ENCODE assay signal across 15 cellular contexts in the genomic region with DNA sequence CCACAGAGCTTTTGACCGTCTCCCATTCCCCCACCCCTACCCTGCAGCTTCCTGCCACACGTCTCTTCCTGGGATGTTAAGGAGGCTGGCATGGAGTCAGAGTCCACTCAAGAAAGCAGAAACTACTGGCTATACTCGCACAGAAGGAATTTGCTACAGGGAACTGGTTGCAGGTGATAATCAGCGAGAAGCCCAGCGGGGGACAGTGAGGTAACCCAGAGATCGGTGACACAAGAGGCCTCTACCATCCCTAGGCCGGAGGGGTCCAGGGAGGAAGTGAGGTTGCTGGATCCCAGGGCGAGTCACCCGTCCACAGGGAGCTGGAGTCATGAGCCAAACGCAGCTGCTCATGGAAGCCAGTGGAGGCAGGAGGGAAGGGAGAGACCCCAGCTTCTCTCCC.
DNase-seq lines count a peak whose midpoint lies in the region; ATAC-seq, FAIRE-seq and TF ChIP-seq lines count a peak whose summit lies in the region.
"Had no signal": no experiment of that assay in that cellular context is flagged by ENCODE, and none has a peak within 500 bp of the region (broad histone marks: within the 10 kb centered on the region; RNA-seq: fewer than 3 reads in every experiment).

No MANE protein-coding gene starts in this region.

- ATAC-seq in CD4-positive, CD25-positive, alpha-beta regulatory T cell (ENCODE audit: low read depth in 2 of 2), result no peak
- ATAC-seq in GM18519 (IDR thresholded peaks at IDR 0.05; ENCODE audit: low FRiP score, unreplicated experiment), result no peak
- ATAC-seq in HG03460 (IDR thresholded peaks at IDR 0.05; ENCODE audit: unreplicated experiment), result no peak
- ATAC-seq: K562 had no signal

- DNase-seq in 8988T (peak; percentile 35), bronchial epithelial cell (ENCODE audit: low read depth) (peak; percentile 15), mesendoderm (peak; percentile 76), DMS153 (lab: John Stamatoyannopoulos, UW) (no peak), superior temporal gyrus (ENCODE audit: extremely low spot score) (no peak)
- DNase-seq in CD4-positive, CD25-positive, alpha-beta regulatory T cell, result no peak
- DNase-seq: H7, NCI-H1048, NCI-H1694, NCI-H2107 had no signal

- H3K4me1 Mint-ChIP-seq in CD4-positive, CD25-positive, alpha-beta regulatory T cell, result peaks cover 0 to 22% (median 4%) of the 10 kb centered on the region in 4 donors

- peak overlapping the region; percentile 43 for H2AK5ac ChIP-seq in mesendoderm (ENCODE audit: low read length)

- H3K4me2 ChIP-seq in mesendoderm (ENCODE audit: low read length), result no peak overlapping the region
- H3K4me2 ChIP-seq: BLaER1 had no signal

- H3K9ac ChIP-seq in mesendoderm (ENCODE audit: low read length), result no peak overlapping the region
- H3K9ac ChIP-seq: BLaER1 had no signal

- no peaks in the 10 kb centered on the region for H3K36me3 Mint-ChIP-seq in CD4-positive, CD25-positive, alpha-beta regulatory T cell

- WGBS in mesendoderm (ENCODE audit: extremely low coverage, insufficient coverage, low lambda C conversion rate), result no CpG with 5 or more reads among the region's 10 CpGs

- H3K27me3 ChIP-seq in CD4-positive, CD25-positive, alpha-beta regulatory T cell (ENCODE audit: control insufficient read depth, insufficient read depth, low read length), result no peaks in the 10 kb centered on the region
- H3K27me3 ChIP-seq in bronchial epithelial cell (ENCODE audit: control insufficient read depth, insufficient read depth, low read length) (no peaks in the 10 kb centered on the region), mesendoderm (ENCODE audit: insufficient read depth, low read length, poor library complexity) (no peaks in the 10 kb centered on the region)
- H3K27me3 ChIP-seq: BLaER1 had no signal

- H3K27me3 Mint-ChIP-seq in CD4-positive, CD25-positive, alpha-beta regulatory T cell, result no peaks in the 10 kb centered on the region

- H2BK15ac ChIP-seq in mesendoderm (replicated peaks; ENCODE audit: low read depth), result no peak overlapping the region

- no peak overlapping the region for H3K56ac ChIP-seq in mesendoderm (ENCODE audit: low read length)

- H3K36me3 ChIP-seq in CD4-positive, CD25-positive, alpha-beta regulatory T cell (ENCODE audit: control insufficient read depth, insufficient read depth, low read length), result no peaks in the 10 kb centered on the region
- H3K36me3 ChIP-seq in bronchial epithelial cell (ENCODE audit: control insufficient read depth, insufficient read depth, low read length), result no peaks in the 10 kb centered on the region
- H3K36me3 ChIP-seq in mesendoderm (ENCODE audit: control insufficient read depth, insufficient read depth, low read length), result no peaks in the 10 kb centered on the region
- H3K36me3 ChIP-seq: BLaER1 had no signal

- H3K79me1 ChIP-seq in mesendoderm (ENCODE audit: low read length), result no peaks in the 10 kb centered on the region

- H3K4me3 Mint-ChIP-seq in CD4-positive, CD25-positive, alpha-beta regulatory T cell, result no peak overlapping the region

- H3K18ac ChIP-seq in mesendoderm (ENCODE audit: low read length), result no peak overlapping the region

- FAIRE-seq in bronchial epithelial cell (lab: Jason Lieb, UNC), result no peak
- FAIRE-seq: K562 had no signal

- H3K27ac ChIP-seq in CD4-positive, CD25-positive, alpha-beta regulatory T cell (ENCODE audit: insufficient read depth, low read length, poor library complexity, severe bottlenecking), result no peak overlapping the region
- H3K27ac ChIP-seq in mesendoderm (ENCODE audit: low read depth, low read length), result no peak overlapping the region
- H3K27ac ChIP-seq: BLaER1, SK-N-MC had no signal

- peaks cover 5% of the 10 kb centered on the region for H3K4me1 ChIP-seq in CD4-positive, CD25-positive, alpha-beta regulatory T cell (ENCODE audit: control insufficient read depth, insufficient read depth, low read length, poor library complexity, severe bottlenecking)
- H3K4me1 ChIP-seq in mesendoderm (ENCODE audit: control insufficient read depth, low read depth, low read length), result peaks cover 5% of the 10 kb centered on the region

- peaks cover 0 to 3% (median 0%) of the 10 kb centered on the region in 7 donors for H3K9me3 Mint-ChIP-seq in CD4-positive, CD25-positive, alpha-beta regulatory T cell

- H2BK5ac ChIP-seq in mesendoderm (ENCODE audit: low read length), result no peak overlapping the region

- H2BK120ac ChIP-seq in mesendoderm (ENCODE audit: low read depth, low read length), result no peak overlapping the region

- H3K79me2 ChIP-seq in mesendoderm (ENCODE audit: control insufficient read depth, insufficient read depth, low read length), result no peaks in the 10 kb centered on the region

- TF ChIP-seq CTCF in bronchial epithelial cell (IDR thresholded peaks at IDR 0.05; ENCODE audit: insufficient read depth, low read length, severe bottlenecking), result no peak

- no peak overlapping the region for H4K8ac ChIP-seq in mesendoderm (ENCODE audit: low read depth, low read length)

- no peak overlapping the region for H3K4ac ChIP-seq in mesendoderm (ENCODE audit: low read depth, low read length)

- H3K27ac Mint-ChIP-seq in CD4-positive, CD25-positive, alpha-beta regulatory T cell, result peak overlapping the region in 2 of 3 donors; percentile 20 to 46

- no peak overlapping the region for H4K5ac ChIP-seq in mesendoderm (ENCODE audit: low read length)

- H3K9me3 ChIP-seq in CD4-positive, CD25-positive, alpha-beta regulatory T cell (ENCODE audit: control insufficient read depth in 2 of 2, low read length in 2 of 2), result no peaks in the 10 kb centered on the region
- H3K9me3 ChIP-seq: BLaER1 had no signal

- H3K23ac ChIP-seq in mesendoderm (ENCODE audit: low read length), result no peak overlapping the region

- no peak overlapping the region for H3K4me3 ChIP-seq in CD4-positive, CD25-positive, alpha-beta regulatory T cell (ENCODE audit: low read depth, low read length)
- no peak overlapping the region for H3K4me3 ChIP-seq in bronchial epithelial cell (ENCODE audit: low read depth, low read length)
- no peak overlapping the region for H3K4me3 ChIP-seq in mesendoderm (ENCODE audit: low read length)
- H3K4me3 ChIP-seq: BLaER1, K562, SK-N-MC had no signal

Comparison
In these comparisons a context has a peak if more than half of its experiments do, and no peak if none do; other contexts are left out.
1. DNase-seq: peak in 8988T (single experiment), bronchial epithelial cell (single experiment) and mesendoderm (single experiment); none in CD4-positive, CD25-positive, alpha-beta regulatory T cell (0 of 3), DMS153 (single experiment) and superior temporal gyrus (single experiment).